ENCODE assay signal across 8 cellular contexts in the genomic region with DNA sequence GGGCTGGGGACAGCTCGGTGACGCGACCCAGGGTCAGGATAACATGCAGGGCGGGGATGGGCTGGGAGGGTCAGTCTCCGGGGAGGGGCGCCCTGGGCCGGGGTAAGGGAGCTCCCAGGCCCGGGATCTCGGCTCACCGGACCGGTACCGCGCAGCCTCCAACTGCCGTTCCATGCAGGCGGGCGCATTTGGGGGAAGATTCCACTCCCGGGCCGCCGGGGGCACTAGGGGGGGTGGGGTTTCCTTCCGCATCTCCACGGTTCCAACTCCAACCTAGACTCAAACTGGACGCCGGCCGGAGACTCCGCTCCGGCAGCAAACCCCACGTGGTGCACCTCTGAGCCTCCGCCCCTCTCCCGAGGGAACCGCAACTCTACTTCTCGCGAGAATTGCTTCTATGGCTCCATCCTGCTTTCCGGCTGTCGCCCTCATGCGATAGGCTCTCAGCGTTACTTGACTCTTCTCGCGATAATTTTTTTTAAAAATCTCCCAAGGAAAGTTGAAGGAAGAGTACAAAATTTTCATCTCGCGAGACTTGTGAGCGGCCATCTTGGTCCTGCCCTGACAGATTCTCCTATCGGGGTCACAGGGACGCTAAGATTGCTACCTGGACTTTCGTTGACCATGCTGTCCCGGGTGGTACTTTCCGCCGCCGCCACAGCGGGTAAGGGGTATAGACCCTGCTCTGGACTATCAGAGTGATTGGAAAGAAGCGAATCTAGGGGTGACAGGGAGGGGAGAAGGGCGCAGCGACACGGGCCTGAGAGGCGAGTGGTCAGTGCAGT. TPM values are rescaled to one million over a fixed set of nuclear protein-coding genes. Genes with fewer than 3 reads are reported as not detected.
DNase-seq lines count a peak whose midpoint lies in the region; ATAC-seq and TF ChIP-seq lines count a peak whose summit lies in the region.

A gene with protein sequence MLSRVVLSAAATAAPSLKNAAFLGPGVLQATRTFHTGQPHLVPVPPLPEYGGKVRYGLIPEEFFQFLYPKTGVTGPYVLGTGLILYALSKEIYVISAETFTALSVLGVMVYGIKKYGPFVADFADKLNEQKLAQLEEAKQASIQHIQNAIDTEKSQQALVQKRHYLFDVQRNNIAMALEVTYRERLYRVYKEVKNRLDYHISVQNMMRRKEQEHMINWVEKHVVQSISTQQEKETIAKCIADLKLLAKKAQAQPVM (plus strand): TSS at position 547 of the 785 bp plus-strand sequence. CDS start 78 bp downstream, at position 625.
A gene (minus strand): TSS at position 339 of the 785 bp plus-strand sequence. CDS start 87 bp downstream, at position 252.

- ATAC-seq in HG03432 (IDR thresholded peaks at IDR 0.05; ENCODE audit: unreplicated experiment) = peak; percentile 89

- DNase-seq in AG20443 (ENCODE audit: low spot score) (peak; percentile 99), NCI-H510A (lab: John Stamatoyannopoulos, UW) (peak; percentile 96), cerebellum (ENCODE audit: low spot score) (peak; percentile 98), islet precursor cell (peak; percentile 99)
- DNase-seq in activated CD4-positive, alpha-beta T cell treated with anti-CD3 and anti-CD28 coated beads for 1 hour = peak; percentile 83
- DNase-seq in stimulated activated CD4-positive, alpha-beta T cell treated with anti-CD3 and anti-CD28 coated beads, Interleukin-12 subunit alpha, Interleukin-12 subunit beta, amount 100 ng/mL, for 48 hours (ENCODE audit: low read depth in 2 of 3, low spot score in 1 of 3) = peak; percentile 84 to 89 (median 85)

- peak; percentile 78 for TF ChIP-seq POLR2A in GM19099 (IDR thresholded peaks at IDR 0.05; ENCODE audit: extremely low read depth, insufficient read length, low read depth)

RNA-seq across cellular contexts. Expression of the first gene that starts in this region (rescaled TPM):
- 121 TPM for total RNA-seq in cerebellum

RNA-seq across cellular contexts. Expression of the second gene that starts in this region (rescaled TPM):
- 29.4 TPM for total RNA-seq in cerebellum

Comparison
In these comparisons a context has a peak if more than half of its experiments do, and no peak if none do; other contexts are left out.
1. Peak in every context shown above with its lines: DNase-seq and ATAC-seq.